8 cellular contexts compared by ENCODE assay signal in the genomic region with DNA sequence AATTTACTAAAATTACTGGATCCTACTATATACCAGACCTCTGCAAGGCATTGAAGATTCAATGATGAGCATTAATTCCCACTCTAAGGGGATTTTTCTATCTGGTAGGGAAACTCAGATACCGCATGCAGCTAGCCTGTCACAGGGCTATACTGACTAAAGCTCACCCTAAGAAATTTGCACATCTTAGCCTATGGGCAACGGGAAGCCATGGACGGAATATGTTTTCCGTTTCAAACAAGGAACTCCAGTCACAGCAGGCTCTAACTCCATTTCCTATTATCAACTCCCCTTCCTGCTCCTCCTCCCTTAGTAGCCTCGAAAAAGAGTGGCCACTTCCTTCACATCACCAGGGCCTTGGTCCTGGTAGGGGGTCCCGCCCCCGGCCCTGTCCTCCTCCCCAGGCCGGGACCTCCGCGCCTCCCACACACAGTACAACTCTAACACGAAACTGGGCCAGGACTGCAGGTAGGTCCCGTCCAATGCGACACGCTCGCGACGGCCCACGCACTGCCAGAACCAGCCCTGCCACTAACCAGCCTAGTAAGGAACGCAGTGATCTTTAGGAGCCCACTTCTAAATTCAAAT. TPM values are rescaled to one million over a fixed set of nuclear protein-coding genes. Genes with fewer than 3 reads are reported as not detected.
DNase-seq lines count a peak whose midpoint lies in the region; ATAC-seq and TF ChIP-seq lines count a peak whose summit lies in the region.

No MANE protein-coding gene starts in this region.

- H3K9me3 ChIP-seq in Peyer's patch, result no peaks in the 10 kb centered on the region

- H3K4me3 ChIP-seq in ACC112 (ENCODE audit: low read depth, low read length), result peak overlapping the region; percentile 95
- peak overlapping the region; percentile 83 to 96 (median 90) for H3K4me3 ChIP-seq in Peyer's patch

- H3K27ac ChIP-seq in ACC112 (ENCODE audit: low read depth, low read length) (peak overlapping the region; percentile 43), Peyer's patch (peak overlapping the region; percentile 91 to 95 (median 92))

- no peak for TF ChIP-seq POLR2A in Peyer's patch (IDR thresholded peaks at IDR 0.05)

- H3K36me3 ChIP-seq in ACC112 (ENCODE audit: insufficient read depth, low read length), result peaks cover 11% of the 10 kb centered on the region
- H3K36me3 ChIP-seq in Peyer's patch, result peaks cover 0 to 24% (median 0%) of the 10 kb centered on the region in 3 donors

- no peaks in the 10 kb centered on the region for H3K27me3 ChIP-seq in ACC112 (ENCODE audit: insufficient read depth, low read length)
- no peaks in the 10 kb centered on the region for H3K27me3 ChIP-seq in Peyer's patch

- peak overlapping the region; percentile 89 for H2AFZ ChIP-seq in ACC112 (ENCODE audit: low read length, unreplicated experiment)

- peaks cover 14% of the 10 kb centered on the region for H3K79me2 ChIP-seq in ACC112 (ENCODE audit: control insufficient read depth, insufficient read depth, low read length, unreplicated experiment)

- no peak for TF ChIP-seq CTCF in Peyer's patch (IDR thresholded peaks at IDR 0.05)

- ATAC-seq in GM18517 (IDR thresholded peaks at IDR 0.05; ENCODE audit: unreplicated experiment) (peak; percentile 35), HG03045 (IDR thresholded peaks at IDR 0.05; ENCODE audit: unreplicated experiment) (peak; percentile 25)

- DNase-seq in Peyer's patch (peak in 1 of 3 donors; percentile 31), dermis blood vessel endothelial cell (peak; percentile 61), midbrain (lab: John Stamatoyannopoulos, UW) (peak; percentile 43), GM19238 (ENCODE audit: insufficient read length, low spot score) (no peak), C1 segment of cervical spinal cord (lab: John Stamatoyannopoulos, UW) (no peak)

- peaks cover 5% of the 10 kb centered on the region for H3K4me1 ChIP-seq in ACC112 (ENCODE audit: control insufficient read depth, insufficient read depth, low read length, unreplicated experiment)
- peaks cover 0 to 38% (median 7%) of the 10 kb centered on the region in 4 donors for H3K4me1 ChIP-seq in Peyer's patch

RNA-seq across cellular contexts. Expression of gene COX5B, which starts 0.7 kb away (rescaled TPM):
- 100 to 1,000 TPM; 248 to 721 (median 447) TPM for total RNA-seq in Peyer's patch
- total RNA-seq in dermis blood vessel endothelial cell, result 148 and 337 TPM in 2 replicates

RNA-seq across cellular contexts. Expression of gene ACTR1B, which starts 18.6 kb away (rescaled TPM):
- total RNA-seq in Peyer's patch (100 to 1,000 TPM in 1 of 4 donors, 10 to 100 TPM in 3; 64.3 to 151 (median 89.1) TPM), dermis blood vessel endothelial cell (76.3 and 81.2 TPM in 2 replicates)

RNA-seq across cellular contexts. Expression of gene C2orf92, which starts 24.3 kb away (rescaled TPM):
- total RNA-seq in Peyer's patch (10 to 100 TPM in 3 of 4 donors, 1 to 10 TPM in 1; 5.3 to 70.1 (median 25.5) TPM), dermis blood vessel endothelial cell (0.88 and 3.4 TPM in 2 replicates)

RNA-seq across cellular contexts. Expression of gene ANKRD36B, which starts 55.5 kb away (rescaled TPM):
- total RNA-seq in Peyer's patch (100 to 1,000 TPM in 1 of 4 donors, 10 to 100 TPM in 3; 28.5 to 294 (median 69.2) TPM), dermis blood vessel endothelial cell (41.0 and 67.0 TPM in 2 replicates)

Comparison
In these comparisons a context has a peak if more than half of its experiments do, and no peak if none do; other contexts are left out.
1. DNase-seq: peak in dermis blood vessel endothelial cell (single experiment) and midbrain (single experiment); none in GM19238 (single experiment) and C1 segment of cervical spinal cord (0 of 14).